In genomic region chr9:70232476-70232875, GRCh38 we compare ENCODE assay signal across 6 cellular contexts.
"Had no signal": no experiment of that assay in that cellular context is flagged by ENCODE, and none has a peak within 500 bp of the region (broad histone marks: within the 10 kb centered on the region; RNA-seq: fewer than 3 reads in every experiment).

No MANE protein-coding gene starts in this region.

- H3K4me2 ChIP-seq: GM23338 had no signal

- H3K9me3 Mint-ChIP-seq: HFFc6 had no signal

- H3K27ac Mint-ChIP-seq: GM23338, H9, HFFc6 had no signal

- H2AFZ ChIP-seq: GM23338 had no signal

- DNase-seq: H9, HCEC 1CT, HFFc6, IMR-90 had no signal

- H3K4me3 ChIP-seq: GM23338, K562 had no signal

- ATAC-seq: GM23338, K562 had no signal
